Comparison of ENCODE assay signal across 8 cellular contexts in the genomic region with DNA sequence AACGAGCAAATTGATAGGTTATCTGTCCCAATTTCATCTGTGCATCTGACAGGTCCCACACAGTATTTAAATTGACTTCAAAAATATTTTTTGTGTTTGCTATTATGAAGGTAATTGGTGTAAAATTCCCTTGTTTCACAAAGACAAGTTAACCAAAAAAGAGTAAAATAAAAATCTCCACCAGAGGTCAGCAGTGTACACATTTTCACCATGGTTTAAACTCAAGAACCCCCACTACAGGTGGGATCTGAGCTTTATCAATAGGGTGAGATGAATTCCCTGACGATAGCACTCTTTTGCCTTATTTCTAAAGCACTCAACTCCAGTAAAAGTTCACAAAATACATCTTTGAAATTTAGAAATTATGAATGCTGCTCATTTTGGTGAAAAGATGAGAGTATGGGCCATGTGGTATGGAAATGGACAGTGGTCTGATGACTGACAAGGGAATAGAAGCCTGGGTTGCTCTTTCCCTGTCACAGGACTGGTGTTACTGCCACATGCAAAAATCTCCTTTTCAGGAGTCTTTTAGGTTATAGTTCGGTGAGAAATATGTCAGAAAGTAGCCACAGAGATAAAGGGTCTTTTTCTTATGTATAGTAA.
DNase-seq lines count a peak whose midpoint lies in the region; ATAC-seq and TF ChIP-seq lines count a peak whose summit lies in the region.

No MANE protein-coding gene starts in this region.

- H3K27me3 Mint-ChIP-seq in brain (peaks cover 8% of the 10 kb centered on the region), mesothelial cell of epicardium (ENCODE audit: low read depth) (no peaks in the 10 kb centered on the region)

- DNase-seq in A172 (ENCODE audit: low spot score), result peak; percentile 14
- DNase-seq in NCI-H146 (lab: John Stamatoyannopoulos, UW), result peak; percentile 81
- no peak for DNase-seq in mesothelial cell of epicardium (ENCODE audit: low spot score in 2 of 2, unreplicated experiment in 2 of 2)
- DNase-seq in MG63, result no peak
- no peak for DNase-seq in stimulated activated CD4-positive, alpha-beta T cell treated with anti-CD3 and anti-CD28 coated beads, Interleukin-4, amount 100 ng/mL, for 4 hours

- H3K36me3 Mint-ChIP-seq in brain, result no peaks in the 10 kb centered on the region
- H3K36me3 Mint-ChIP-seq in mesothelial cell of epicardium, result peaks cover 5% of the 10 kb centered on the region

- no peaks in the 10 kb centered on the region for H3K27me3 ChIP-seq in MG63

- H3K4me1 Mint-ChIP-seq in brain, result no peaks in the 10 kb centered on the region
- H3K4me1 Mint-ChIP-seq in mesothelial cell of epicardium, result no peaks in the 10 kb centered on the region

- no peaks in the 10 kb centered on the region for H3K36me3 ChIP-seq in MG63

- H3K4me3 Mint-ChIP-seq in brain (no peak overlapping the region), mesothelial cell of epicardium (no peak overlapping the region)

- no peak overlapping the region for H3K4me3 ChIP-seq in MG63

- H3K9me3 Mint-ChIP-seq in brain (peaks cover 3 to 7% (median 6%) of the 10 kb centered on the region in 5 experiments), mesothelial cell of epicardium (peaks cover 6% of the 10 kb centered on the region)

- TF ChIP-seq CTCF in GM12874 (IDR thresholded peaks at IDR 0.05; ENCODE audit: insufficient read depth, low read depth, low read length) (peak; percentile 26; the same call in 1 of the 2 replicates), brain (conservative IDR thresholded peaks at IDR 0.05) (peak; percentile 82 to 89), mesothelial cell of epicardium (IDR thresholded peaks at IDR 0.05; ENCODE audit: unreplicated experiment) (peak; percentile 85)

- H3K9me3 ChIP-seq in MG63, result no peaks in the 10 kb centered on the region

- ATAC-seq in HG02759 (IDR thresholded peaks at IDR 0.05; ENCODE audit: unreplicated experiment), result peak; percentile 68

- no peak overlapping the region for H3K27ac Mint-ChIP-seq in brain
- H3K27ac Mint-ChIP-seq in mesothelial cell of epicardium, result no peak overlapping the region

Comparison
In these comparisons a context has a peak if more than half of its experiments do, and no peak if none do; other contexts are left out.
1. DNase-seq: peak in A172 (single experiment) and NCI-H146 (single experiment); none in mesothelial cell of epicardium (0 of 2), MG63 (single experiment) and stimulated activated CD4-positive, alpha-beta T cell treated with anti-CD3 and anti-CD28 coated beads, Interleukin-4, amount 100 ng/mL, for 4 hours (0 of 2).
2. CTCF ChIP-seq: peak in every context shown above with its lines; median percentile 86 in brain; 85 in mesothelial cell of epicardium; 26 in GM12874.